ENCODE assay signal across 1 cellular context in genomic region chr16:58755989-58756649, GRCh38.
A peak's percentile ranks its signal among the peaks of the same experiment; 100 is the strongest.
TF ChIP-seq lines count a peak whose summit lies in the region.

No MANE protein-coding gene starts in this region.

TF ChIP-seq in HepG2, 621 proteins besides CTCF, POLR2A, EP300 and RAD21 (continued from another document and continues in another):
- TF ChIP-seq ARID5B (CRISPR knock-in tag; IDR thresholded peaks at IDR 0.05) = peak; percentile 33; the same call in 1 of the 2 replicates
- no peak for TF ChIP-seq ISX (CRISPR knock-in tag; conservative IDR thresholded peaks at IDR 0.05)
- TF ChIP-seq SP4 (CRISPR knock-in tag; IDR thresholded peaks at IDR 0.05) = no peak
- TF ChIP-seq ARNTL (CRISPR knock-in tag; IDR thresholded peaks at IDR 0.05) = no peak
- no peak for TF ChIP-seq ZNF431 (CRISPR knock-in tag; IDR thresholded peaks at IDR 0.05; ENCODE audit: borderline replicate concordance, low read depth)
- TF ChIP-seq CCDC6 (CRISPR knock-in tag; IDR thresholded peaks at IDR 0.05) = no peak
- no peak for TF ChIP-seq ZNF513 (CRISPR knock-in tag; conservative IDR thresholded peaks at IDR 0.05)
- no peak for TF ChIP-seq FOSL1 (CRISPR knock-in tag; IDR thresholded peaks at IDR 0.05; ENCODE audit: borderline replicate concordance)
- no peak for TF ChIP-seq MXD3 (CRISPR knock-in tag; IDR thresholded peaks at IDR 0.05)
- TF ChIP-seq TRAFD1 (CRISPR knock-in tag; IDR thresholded peaks at IDR 0.05; ENCODE audit: borderline replicate concordance) = no peak; the same call in 1 of the 2 replicates
- no peak for TF ChIP-seq SRF (IDR thresholded peaks at IDR 0.05; ENCODE audit: low read depth, low read length)
- TF ChIP-seq FOXP1 (IDR thresholded peaks at IDR 0.05) = no peak
- TF ChIP-seq FOXP1 (CRISPR knock-in tag; IDR thresholded peaks at IDR 0.05) = no peak
- no peak for TF ChIP-seq ZNF567 (CRISPR knock-in tag; IDR thresholded peaks at IDR 0.05; ENCODE audit: borderline replicate concordance)
- TF ChIP-seq SPEN (CRISPR knock-in tag; IDR thresholded peaks at IDR 0.05; ENCODE audit: low read depth) = 0 out of 2 replicates have a peak, but pooled peaks have one; percentile 45
- no peak for TF ChIP-seq GFI1 (CRISPR knock-in tag; IDR thresholded peaks at IDR 0.05; ENCODE audit: borderline replicate concordance)
- no peak for TF ChIP-seq NRL (CRISPR knock-in tag; IDR thresholded peaks at IDR 0.05; ENCODE audit: borderline replicate concordance)
- TF ChIP-seq AGO2 (optimal IDR thresholded peaks at IDR 0.05; ENCODE audit: low read depth, low read length) = no peak
- no peak for TF ChIP-seq ZNF484 (CRISPR knock-in tag; IDR thresholded peaks at IDR 0.05; ENCODE audit: borderline replicate concordance, low read depth)
- TF ChIP-seq FLYWCH1 (CRISPR knock-in tag; IDR thresholded peaks at IDR 0.05) = no peak
- no peak; the same call in 1 of the 2 replicates for TF ChIP-seq CBX5 (CRISPR knock-in tag; IDR thresholded peaks at IDR 0.05; ENCODE audit: borderline replicate concordance)
- TF ChIP-seq PHF8 (CRISPR knock-in tag; IDR thresholded peaks at IDR 0.05) = no peak
- TF ChIP-seq ELK4 (CRISPR knock-in tag; IDR thresholded peaks at IDR 0.05; ENCODE audit: borderline replicate concordance) = no peak
- TF ChIP-seq ZBTB25 (CRISPR knock-in tag; IDR thresholded peaks at IDR 0.05) = 0 out of 2 replicates have a peak, but pooled peaks have one; percentile 48
- 0 out of 2 replicates have a peak, but pooled peaks have one; percentile 61 for TF ChIP-seq ZNF550 (CRISPR knock-in tag; IDR thresholded peaks at IDR 0.05; ENCODE audit: borderline replicate concordance)
- TF ChIP-seq AKAP8 (CRISPR knock-in tag; IDR thresholded peaks at IDR 0.05) = no peak
- TF ChIP-seq ZSCAN20 (CRISPR knock-in tag; IDR thresholded peaks at IDR 0.05; ENCODE audit: borderline replicate concordance) = no peak
- no peak for TF ChIP-seq KAT7 (CRISPR knock-in tag; IDR thresholded peaks at IDR 0.05; ENCODE audit: borderline replicate concordance)
- no peak for TF ChIP-seq ATF5 (CRISPR knock-in tag; IDR thresholded peaks at IDR 0.05; ENCODE audit: low read depth)
- TF ChIP-seq ZXDC (CRISPR knock-in tag; IDR thresholded peaks at IDR 0.05) = no peak
- TF ChIP-seq SOX5 (CRISPR knock-in tag; IDR thresholded peaks at IDR 0.05; ENCODE audit: borderline replicate concordance) = no peak
- TF ChIP-seq AHDC1 (CRISPR knock-in tag; IDR thresholded peaks at IDR 0.05; ENCODE audit: borderline replicate concordance) = no peak
- no peak for TF ChIP-seq NR3C1 (CRISPR knock-in tag; IDR thresholded peaks at IDR 0.05)
- TF ChIP-seq ZBTB7B (CRISPR knock-in tag; IDR thresholded peaks at IDR 0.05) = 0 out of 2 replicates have a peak, but pooled peaks have one; percentile 25
- TF ChIP-seq CBFB (CRISPR knock-in tag; IDR thresholded peaks at IDR 0.05) = no peak
- no peak for TF ChIP-seq NR2F1 (CRISPR knock-in tag; IDR thresholded peaks at IDR 0.05)
- no peak for TF ChIP-seq TBX3 (IDR thresholded peaks at IDR 0.05; ENCODE audit: borderline replicate concordance)
- no peak for TF ChIP-seq HDAC1 (CRISPR knock-in tag; IDR thresholded peaks at IDR 0.05)
- TF ChIP-seq ZNF34 (CRISPR knock-in tag; IDR thresholded peaks at IDR 0.05; ENCODE audit: borderline replicate concordance) = no peak
- TF ChIP-seq HOXD1 (CRISPR knock-in tag; IDR thresholded peaks at IDR 0.05) = no peak
- no peak for TF ChIP-seq AHR (CRISPR knock-in tag; IDR thresholded peaks at IDR 0.05)
- no peak for TF ChIP-seq SMYD3 (CRISPR knock-in tag; IDR thresholded peaks at IDR 0.05)
- no peak for TF ChIP-seq MYNN (CRISPR knock-in tag; IDR thresholded peaks at IDR 0.05; ENCODE audit: low read depth)
- no peak for TF ChIP-seq ZNF24 (IDR thresholded peaks at IDR 0.05)
- TF ChIP-seq ZNF724P (CRISPR knock-in tag; IDR thresholded peaks at IDR 0.05; ENCODE audit: borderline replicate concordance) = no peak
- TF ChIP-seq ZNF101 (CRISPR knock-in tag; IDR thresholded peaks at IDR 0.05; ENCODE audit: borderline replicate concordance, low read depth) = no peak
- 0 out of 2 replicates have a peak, but pooled peaks have one; percentile 26 for TF ChIP-seq ZNF501 (CRISPR knock-in tag; IDR thresholded peaks at IDR 0.05)
- TF ChIP-seq NFYB (CRISPR knock-in tag; IDR thresholded peaks at IDR 0.05) = no peak
- TF ChIP-seq SP5 (CRISPR knock-in tag; IDR thresholded peaks at IDR 0.05; ENCODE audit: borderline replicate concordance, low read depth) = no peak
